Comparison of ENCODE assay signal across 25 cellular contexts in genomic region chr13:74667656-74668055, GRCh38.
"Had no signal": no experiment of that assay in that cellular context is flagged by ENCODE, and none has a peak within 500 bp of the region (broad histone marks: within the 10 kb centered on the region; RNA-seq: fewer than 3 reads in every experiment).

No MANE protein-coding gene starts in this region.

- H3K36me3 ChIP-seq: colonic mucosa, esophagus squamous epithelium, gastrocnemius medialis, heart right ventricle, left lung, lower lobe of right lung had no signal

- H3K4me1 Mint-ChIP-seq: mesothelial cell of epicardium; naive B cell; naive thymus-derived CD8-positive, alpha-beta T cell had no signal

- H3K27ac Mint-ChIP-seq: dendritic cell treated with granulocyte-macrophage colony-stimulating factor and Interleukin-4, amounts not matched to agents 40 ng/mL and 50 ng/mL, for 4 days; mesothelial cell of epicardium; naive B cell; naive thymus-derived CD8-positive, alpha-beta T cell had no signal

- H3K4me3 Mint-ChIP-seq: dendritic cell treated with granulocyte-macrophage colony-stimulating factor and Interleukin-4, amounts not matched to agents 40 ng/mL and 50 ng/mL, for 4 days; mesothelial cell of epicardium; naive B cell; naive thymus-derived CD8-positive, alpha-beta T cell had no signal

- H3K9me3 ChIP-seq: colonic mucosa, esophagus squamous epithelium, gastrocnemius medialis, heart right ventricle, left lung, lower lobe of right lung, mucosa of descending colon had no signal

- H3K27me3 ChIP-seq: colonic mucosa, esophagus squamous epithelium, gastrocnemius medialis, heart right ventricle, left lung had no signal

- FAIRE-seq: endometrium, islet of Langerhans, keratinocyte had no signal

- H3K4me3 ChIP-seq: colonic mucosa, esophagus squamous epithelium, gastrocnemius medialis, heart right ventricle, left lung, lower lobe of right lung, mucosa of descending colon had no signal

- ATAC-seq: gastrocnemius medialis; heart right ventricle; left cardiac atrium; left lung; left ventricle myocardium superior; lower lobe of right lung; mucosa of descending colon; naive thymus-derived CD8-positive, alpha-beta T cell had no signal

- H3K27me3 Mint-ChIP-seq: dendritic cell treated with granulocyte-macrophage colony-stimulating factor and Interleukin-4, amounts not matched to agents 40 ng/mL and 50 ng/mL, for 4 days had no signal

- H3K9me3 Mint-ChIP-seq: mesothelial cell of epicardium; naive thymus-derived CD8-positive, alpha-beta T cell had no signal

- H3K27ac ChIP-seq: colonic mucosa, esophagus squamous epithelium, gastrocnemius medialis, heart right ventricle, left lung, lower lobe of right lung had no signal

- DNase-seq: colonic mucosa; cortex of kidney; effector CD4-positive, alpha-beta T cell; effector memory CD4-positive, alpha-beta T cell; esophagus squamous epithelium; foreskin fibroblast; foreskin melanocyte; gastrocnemius medialis; glutamatergic neuron; head of caudate nucleus; heart right ventricle; hippocampal formation; left cardiac atrium; left lung; left ventricle myocardium superior; lower lobe of right lung; mesenchymal stem cell; mucosa of descending colon; naive B cell; naive thymus-derived CD8-positive, alpha-beta T cell had no signal

- H3K36me3 Mint-ChIP-seq: mesothelial cell of epicardium; naive B cell; naive thymus-derived CD8-positive, alpha-beta T cell had no signal

- H3K4me1 ChIP-seq: colonic mucosa, gastrocnemius medialis, heart right ventricle, left lung, lower lobe of right lung had no signal
